ENCODE assay signal across 16 cellular contexts in genomic region chr4:13970349-13970748, GRCh38.
"Had no signal": no experiment of that assay in that cellular context is flagged by ENCODE, and none has a peak within 500 bp of the region (broad histone marks: within the 10 kb centered on the region; RNA-seq: fewer than 3 reads in every experiment).

No MANE protein-coding gene starts in this region.

- H3K36me3 ChIP-seq: esophagus muscularis mucosa, heart right ventricle, left ventricle myocardium inferior, stomach, vagina had no signal

- H3K27me3 Mint-ChIP-seq: activated naive CD4-positive, alpha-beta T cell treated with anti-CD3 and anti-CD28 coated beads, Interleukin-2, amount 50 U/mL, for 24 hours; memory B cell had no signal

- H3K4me1 ChIP-seq: esophagus muscularis mucosa, left ventricle myocardium inferior, stomach, vagina had no signal

- H3K27me3 ChIP-seq: dorsolateral prefrontal cortex, esophagus muscularis mucosa, heart right ventricle, stomach, vagina had no signal

- H3K36me3 Mint-ChIP-seq: activated naive CD4-positive, alpha-beta T cell treated with anti-CD3 and anti-CD28 coated beads, Interleukin-2, amount 50 U/mL, for 24 hours; memory B cell had no signal

- DNase-seq: activated CD4-positive, alpha-beta T cell treated with anti-CD3 and anti-CD28 coated beads, Interleukin-2, amount 50 U/mL, for 1 hour; dorsolateral prefrontal cortex; heart right ventricle; islet precursor cell; left ventricle myocardium inferior; stomach; T-helper 2 cell had no signal

- FAIRE-seq: endometrium, TTC549 had no signal

- H3K27ac Mint-ChIP-seq: activated naive CD4-positive, alpha-beta T cell treated with anti-CD3 and anti-CD28 coated beads, Interleukin-2, amount 50 U/mL, for 24 hours; memory B cell; nephron had no signal

- ATAC-seq: foreskin keratinocyte, heart right ventricle had no signal

- H3K27ac ChIP-seq: dorsolateral prefrontal cortex, esophagus muscularis mucosa, foreskin keratinocyte, heart right ventricle, left ventricle myocardium inferior, skin epidermis, stomach, vagina had no signal

- H3K4me1 Mint-ChIP-seq: activated naive CD4-positive, alpha-beta T cell treated with anti-CD3 and anti-CD28 coated beads, Interleukin-2, amount 50 U/mL, for 24 hours; memory B cell had no signal

- H3K9me3 ChIP-seq: esophagus muscularis mucosa, heart right ventricle, left ventricle myocardium inferior, stomach, vagina had no signal

- H3K4me3 ChIP-seq: dorsolateral prefrontal cortex, esophagus muscularis mucosa, heart right ventricle, left ventricle myocardium inferior, skin epidermis, stomach, vagina had no signal

- H3K9me3 Mint-ChIP-seq: activated naive CD4-positive, alpha-beta T cell treated with anti-CD3 and anti-CD28 coated beads, Interleukin-2, amount 50 U/mL, for 24 hours; memory B cell; nephron had no signal

- H3K4me3 Mint-ChIP-seq: activated naive CD4-positive, alpha-beta T cell treated with anti-CD3 and anti-CD28 coated beads, Interleukin-2, amount 50 U/mL, for 24 hours; memory B cell; nephron had no signal
